ENCODE assay signal across 8 cellular contexts in the genomic region with DNA sequence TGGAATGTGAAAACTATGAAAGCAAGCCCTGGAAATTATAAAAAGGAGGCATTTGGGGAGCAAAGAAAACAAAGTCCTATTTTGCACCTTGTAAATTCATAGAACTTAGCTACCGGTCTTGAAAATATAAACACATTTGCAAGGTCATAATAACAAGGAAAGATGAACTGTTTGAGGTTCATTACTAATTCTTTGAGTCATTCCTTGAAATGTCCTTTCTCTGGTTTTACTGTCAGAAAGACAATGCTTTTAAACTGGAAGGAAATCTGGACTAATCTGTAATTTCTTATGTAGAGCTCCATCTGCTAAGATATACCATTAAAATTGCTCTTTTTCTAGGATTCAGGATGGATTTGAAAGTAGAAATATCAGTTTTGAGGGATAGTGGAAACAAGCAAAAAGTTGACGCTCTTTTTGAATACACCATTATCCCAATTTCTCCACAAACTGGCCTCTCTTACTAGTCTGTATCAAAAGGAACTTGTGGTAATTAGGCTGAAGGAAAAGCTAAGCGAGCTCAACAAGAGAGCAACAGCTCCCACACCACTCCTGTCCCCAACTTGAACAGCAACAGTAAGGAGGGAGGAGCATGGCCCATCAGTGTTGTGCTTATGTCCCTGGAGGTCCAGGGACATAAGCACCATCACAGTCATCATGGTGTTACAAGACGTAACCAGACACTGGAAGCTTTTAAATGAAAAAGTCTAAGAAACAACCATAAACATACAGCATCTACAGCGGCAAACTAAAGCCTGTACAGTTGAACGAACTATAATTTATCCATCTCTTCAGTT.
DNase-seq lines count a peak whose midpoint lies in the region; ATAC-seq and TF ChIP-seq lines count a peak whose summit lies in the region.

No MANE protein-coding gene starts in this region.

- peaks cover 14% of the 10 kb centered on the region for H3K4me1 ChIP-seq in HAP-1
- H3K4me1 ChIP-seq in endocrine pancreas (ENCODE audit: control insufficient read depth, insufficient read depth, low read length), result peaks cover 25% of the 10 kb centered on the region

- no peaks in the 10 kb centered on the region for H3K9me3 Mint-ChIP-seq in nephron

- DNase-seq in COLO829 (ENCODE audit: low spot score), result peak; percentile 1
- DNase-seq in HAP-1 (ENCODE audit: low spot score in 2 of 2), result peak; percentile 38 to 49
- DNase-seq in SIG-M5 treated with dmso at 0.1 percent for 504 hours (lab: John Stamatoyannopoulos, UW; ENCODE audit: unreplicated experiment), result peak; percentile 50
- DNase-seq in stimulated activated naive CD4-positive, alpha-beta T cell treated with Interleukin-2 at 50 U/mL for 16 hours (lab: John Stamatoyannopoulos, UW), result no peak

- H3K4me1 Mint-ChIP-seq in nephron, result peaks cover 51% of the 10 kb centered on the region

- H3K27me3 Mint-ChIP-seq in nephron (ENCODE audit: low read depth), result no peaks in the 10 kb centered on the region

- peak overlapping the region; percentile 97 to 99 (median 99) for H3K4me3 Mint-ChIP-seq in nephron

- H3K9ac ChIP-seq in endocrine pancreas (ENCODE audit: control insufficient read depth, insufficient read depth, low read length), result peak overlapping the region; percentile 98

- peak overlapping the region; percentile 52 for H3K4me3 ChIP-seq in HAP-1
- H3K4me3 ChIP-seq in endocrine pancreas (ENCODE audit: control insufficient read depth, insufficient read depth, low read length), result peak overlapping the region; percentile 91

- H3K36me3 ChIP-seq in HAP-1 (replicated peaks), result peaks cover 27% of the 10 kb centered on the region
- H3K36me3 ChIP-seq in endocrine pancreas (ENCODE audit: control insufficient read depth, insufficient read depth, low read length), result no peaks in the 10 kb centered on the region

- no peaks in the 10 kb centered on the region for H3K27me3 ChIP-seq in HAP-1 (ENCODE audit: low read depth)
- H3K27me3 ChIP-seq in endocrine pancreas (ENCODE audit: control insufficient read depth, insufficient read depth, low read length), result no peaks in the 10 kb centered on the region

- peak overlapping the region; percentile 96 to 97 (median 97) for H3K27ac Mint-ChIP-seq in nephron

- H3K36me3 Mint-ChIP-seq in nephron (ENCODE audit: low read depth), result peaks cover 25% of the 10 kb centered on the region

- no peak for ATAC-seq in GM21825 (IDR thresholded peaks at IDR 0.05; ENCODE audit: unreplicated experiment)
- ATAC-seq in HG03045 (IDR thresholded peaks at IDR 0.05; ENCODE audit: unreplicated experiment), result no peak

- H3K9me3 ChIP-seq in HAP-1 (no peaks in the 10 kb centered on the region), endocrine pancreas (ENCODE audit: control insufficient read depth, low read length) (no peaks in the 10 kb centered on the region)

- TF ChIP-seq CTCF in nephron (IDR thresholded peaks at IDR 0.05; ENCODE audit: unreplicated experiment in 3 of 3), result no peak

- in situ Hi-C loops in HAP-1 (cut with MboI; ENCODE audit: low sequenced_read_pairs), result no loop called here
